ENCODE assay signal across 8 cellular contexts in the genomic region with DNA sequence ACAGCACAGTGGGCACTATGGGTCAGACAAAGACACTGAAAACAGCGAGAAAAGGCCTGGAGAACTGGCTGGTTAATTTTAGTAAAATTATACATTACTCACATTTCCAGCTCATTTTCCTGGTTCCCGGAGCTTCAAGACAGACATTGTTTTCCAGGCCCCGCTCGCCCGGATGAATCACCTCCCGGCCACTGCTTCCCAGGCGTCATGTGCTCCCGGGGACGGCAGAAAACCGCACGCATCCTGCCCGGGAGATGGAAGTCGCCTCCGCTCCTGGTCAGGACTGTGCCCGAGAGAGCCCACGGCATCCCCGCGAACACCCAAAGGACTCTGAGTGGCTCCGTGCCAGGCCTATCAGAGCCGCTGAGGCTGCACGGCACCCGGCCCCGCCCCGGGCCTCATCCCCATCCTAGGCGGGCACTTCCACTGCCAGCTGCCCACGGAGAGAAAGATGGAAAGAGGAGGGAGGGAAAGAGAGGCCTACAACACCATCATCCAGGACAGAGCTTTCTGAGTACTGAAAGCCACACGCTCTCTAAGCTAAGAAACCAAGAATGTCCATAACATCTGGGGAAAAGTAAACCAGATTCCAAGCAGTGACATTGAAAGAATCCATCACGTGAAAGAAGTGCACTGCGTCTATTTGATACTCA.
DNase-seq lines count a peak whose midpoint lies in the region; ATAC-seq and TF ChIP-seq lines count a peak whose summit lies in the region.

No MANE protein-coding gene starts in this region.

- CTCF ChIA-PET in mammary epithelial cell (lab: Charles Lee; ENCODE audit: low non-redundant PET): interaction anchor here (0.9 kb wide), 1 partner anchor 19 kb away, joined by 3 read pairs; no protein-coding TSS in a partner anchor

- H3K27ac ChIP-seq in mammary epithelial cell (ENCODE audit: insufficient read depth, low read depth, low read length): peak overlapping the region; percentile 96

- intact Hi-C loops in mammary epithelial cell (cut with micrococcal nuclease): loop anchor here (1.0 to 2.0 kb wide), 4 partner anchors 32 to 150 kb away; a partner anchor contains a TSS

- peak overlapping the region; percentile 86 for H3K4me3 Mint-ChIP-seq in HFFc6

- H3K27me3 ChIP-seq in mammary epithelial cell (ENCODE audit: insufficient read depth, low read length): no peaks in the 10 kb centered on the region

- in situ Hi-C loops in mammary epithelial cell (cut with MboI; ENCODE audit: low sequenced_read_pairs in 2 of 2): no loop called here

- H3K4me2 ChIP-seq in mammary epithelial cell (ENCODE audit: insufficient read depth, low read depth, low read length): peak overlapping the region; percentile 85

- no peak for ATAC-seq in GM19324 (IDR thresholded peaks at IDR 0.05; ENCODE audit: low FRiP score, unreplicated experiment)

- peaks cover 74% of the 10 kb centered on the region for H3K4me1 Mint-ChIP-seq in HFFc6 (ENCODE audit: low read depth)

- H3K9me3 Mint-ChIP-seq in HFFc6: no peaks in the 10 kb centered on the region

- peaks cover 19% of the 10 kb centered on the region for H3K27me3 Mint-ChIP-seq in HFFc6 (ENCODE audit: insufficient read depth)

- peak overlapping the region; percentile 76 for H3K9ac ChIP-seq in mammary epithelial cell (ENCODE audit: insufficient read depth, low read length)

- peak overlapping the region; percentile 100 for H3K27ac Mint-ChIP-seq in HFFc6

- peaks cover 42% of the 10 kb centered on the region for H3K36me3 Mint-ChIP-seq in HFFc6 (ENCODE audit: low read depth)

- peak overlapping the region in 2 of 3 experiments; percentile 24 to 33 for H3K4me3 ChIP-seq in mammary epithelial cell (replicated peaks in 1 of 3; ENCODE audit: insufficient read depth in 1 of 3, low read depth in 2 of 3, low read length in 3 of 3)

- under 1% methylated on average over 16 of the region's 29 CpGs for WGBS in mammary epithelial cell (ENCODE audit: low coverage, missing lambda C conversion rate)

- dilution Hi-C loops in mammary epithelial cell (cut with HindIII; ENCODE audit: low sequenced_read_pairs): no loop called here

- TF ChIP-seq CTCF in HFFc6 (IDR thresholded peaks at IDR 0.05) (no peak), mammary epithelial cell (conservative IDR thresholded peaks at IDR 0.05 in 1 of 2, IDR thresholded peaks at IDR 0.05 in 1 of 2; ENCODE audit: extremely low read depth in 1 of 2, insufficient read depth in 1 of 2, low read depth in 1 of 2, low read length in 2 of 2) (no peak)

- DNase-seq in HFFc6 (peak; percentile 95), mammary epithelial cell (peak; percentile 92), kidney glomerular epithelial cell (lab: John Stamatoyannopoulos, UW) (peak; percentile 61), stromal cell of bone marrow (ENCODE audit: low read depth) (peak; percentile 97), germinal center (ENCODE audit: low spot score) (no peak), NCI-H1092 (lab: John Stamatoyannopoulos, UW) (no peak), NCI-H774 (lab: John Stamatoyannopoulos, UW) (no peak)

- BruUV-seq in mammary epithelial cell (replicated peaks; lab: Mats Ljungman, UMichigan): TSS peak; percentile 91

- peaks cover 59% of the 10 kb centered on the region for H3K4me1 ChIP-seq in mammary epithelial cell (ENCODE audit: insufficient read depth, low read length)

- no peaks in the 10 kb centered on the region for H4K20me1 ChIP-seq in mammary epithelial cell (ENCODE audit: insufficient read depth, low read length)

- H3K9me3 ChIP-seq in mammary epithelial cell (replicated peaks; ENCODE audit: insufficient read depth, low read length): no peaks in the 10 kb centered on the region

- H3K36me3 ChIP-seq in mammary epithelial cell (ENCODE audit: insufficient read depth, low read length): no peaks in the 10 kb centered on the region

- H2AFZ ChIP-seq in mammary epithelial cell (ENCODE audit: low read depth, low read length): peak overlapping the region; percentile 42

- H3K79me2 ChIP-seq in mammary epithelial cell (ENCODE audit: insufficient read depth, low read length): peaks cover 83% of the 10 kb centered on the region

Comparison
In these comparisons a context has a peak if more than half of its experiments do, and no peak if none do; other contexts are left out.
1. DNase-seq: peak in HFFc6 (single experiment), mammary epithelial cell (single experiment), kidney glomerular epithelial cell (single experiment) and stromal cell of bone marrow (single experiment); none in germinal center (single experiment), NCI-H1092 (single experiment) and NCI-H774 (single experiment).